8 cellular contexts compared by ENCODE assay signal in genomic region chr4:118865091-118865708, GRCh38. TPM values are rescaled to one million over a fixed set of nuclear protein-coding genes. Genes with fewer than 3 reads are reported as not detected.
DNase-seq lines count a peak whose midpoint lies in the region; ATAC-seq and TF ChIP-seq lines count a peak whose summit lies in the region.

No MANE protein-coding gene starts in this region.

- H3K9me3 ChIP-seq in CD8-positive, alpha-beta T cell (ENCODE audit: low read length), result no peaks in the 10 kb centered on the region
- H3K9me3 ChIP-seq in tibial nerve, result no peaks in the 10 kb centered on the region
- H3K9me3 ChIP-seq in effector memory CD4-positive, alpha-beta T cell (ENCODE audit: control insufficient read depth, low read length), result no peaks in the 10 kb centered on the region

- H3K4me1 Mint-ChIP-seq in CD8-positive, alpha-beta T cell (ENCODE audit: low read depth), result no peaks in the 10 kb centered on the region
- peaks cover 8% of the 10 kb centered on the region for H3K4me1 Mint-ChIP-seq in brain

- POLR2A ChIA-PET in CD8-positive, alpha-beta T cell (lab: Charles Lee), result no interaction called here

- H3K9me3 Mint-ChIP-seq in CD8-positive, alpha-beta T cell, result no peaks in the 10 kb centered on the region
- peaks cover 0 to 3% (median 0%) of the 10 kb centered on the region in 5 experiments for H3K9me3 Mint-ChIP-seq in brain

- no peak overlapping the region for H3K27ac ChIP-seq in CD8-positive, alpha-beta T cell (ENCODE audit: low read depth, low read length)
- H3K27ac ChIP-seq in tibial nerve, result no peak overlapping the region
- H3K27ac ChIP-seq in effector memory CD4-positive, alpha-beta T cell (ENCODE audit: insufficient read depth, low read length, poor library complexity, severe bottlenecking), result no peak overlapping the region

- H3K4me1 ChIP-seq in CD8-positive, alpha-beta T cell (ENCODE audit: insufficient read depth, low read length), result no peaks in the 10 kb centered on the region
- H3K4me1 ChIP-seq in tibial nerve, result peaks cover 0 to 18% (median 0%) of the 10 kb centered on the region in 4 donors
- peaks cover 3% of the 10 kb centered on the region for H3K4me1 ChIP-seq in effector memory CD4-positive, alpha-beta T cell (ENCODE audit: control insufficient read depth, insufficient read depth, low read length, poor library complexity, severe bottlenecking)

- intact Hi-C loops in CD8-positive, alpha-beta T cell (cut with DNase I, micrococcal nuclease), result no loop called here

- TF ChIP-seq EP300 in tibial nerve (IDR thresholded peaks at IDR 0.05), result no peak

- DNase-seq in CD8-positive, alpha-beta T cell, result peak in 1 of 7 experiments; percentile 7
- DNase-seq in NCI-H526 treated with DMSO at 0.1 percent for 48 hours (lab: John Stamatoyannopoulos, UW), result peak; percentile 33
- peak; percentile 70 for DNase-seq in iris pigment epithelial cell (ENCODE audit: low read depth)
- DNase-seq in tibial nerve (ENCODE audit: low spot score in 2 of 2), result no peak
- DNase-seq in effector memory CD4-positive, alpha-beta T cell, result no peak

- WGBS in tibial nerve, 2 donors, result 15 to 18% methylated on average over 5 of the region's 5 CpGs

- TF ChIP-seq POLR2A in tibial nerve (IDR thresholded peaks at IDR 0.05), result no peak

- H3K4me3 ChIP-seq in CD8-positive, alpha-beta T cell (ENCODE audit: low read depth, low read length), result no peak overlapping the region
- H3K4me3 ChIP-seq in tibial nerve, result no peak overlapping the region
- no peak overlapping the region for H3K4me3 ChIP-seq in effector memory CD4-positive, alpha-beta T cell (ENCODE audit: insufficient read depth, low read depth, low read length, poor library complexity, severe bottlenecking)

- no peaks in the 10 kb centered on the region for H3K27me3 Mint-ChIP-seq in CD8-positive, alpha-beta T cell (ENCODE audit: low read depth)
- H3K27me3 Mint-ChIP-seq in brain, result peaks cover 3% of the 10 kb centered on the region

- CTCF ChIA-PET in CD8-positive, alpha-beta T cell (lab: Charles Lee), result interaction anchor here (0.7 to 1.7 kb wide), 12 partner anchors 9 to 94 kb away, joined by 3 to 7 read pairs (median 4); no protein-coding TSS in a partner anchor

- TF ChIP-seq CTCF in CD8-positive, alpha-beta T cell (IDR thresholded peaks at IDR 0.05), result peak; percentile 27
- peak; percentile 56 to 74 for TF ChIP-seq CTCF in brain (conservative IDR thresholded peaks at IDR 0.05)
- peak; percentile 45 to 66 (median 55) for TF ChIP-seq CTCF in tibial nerve (IDR thresholded peaks at IDR 0.05)

- H3K4me3 Mint-ChIP-seq in CD8-positive, alpha-beta T cell, result no peak overlapping the region
- H3K4me3 Mint-ChIP-seq in brain, result no peak overlapping the region

- H3K36me3 ChIP-seq in CD8-positive, alpha-beta T cell (ENCODE audit: insufficient read depth, low read length), result no peaks in the 10 kb centered on the region
- no peaks in the 10 kb centered on the region for H3K36me3 ChIP-seq in tibial nerve
- no peaks in the 10 kb centered on the region for H3K36me3 ChIP-seq in effector memory CD4-positive, alpha-beta T cell (ENCODE audit: control insufficient read depth, insufficient read depth, low read length)

- H3K36me3 Mint-ChIP-seq in CD8-positive, alpha-beta T cell, result no peaks in the 10 kb centered on the region
- no peaks in the 10 kb centered on the region for H3K36me3 Mint-ChIP-seq in brain

- no peaks in the 10 kb centered on the region for H3K27me3 ChIP-seq in CD8-positive, alpha-beta T cell (ENCODE audit: insufficient read depth, low read length)
- no peaks in the 10 kb centered on the region for H3K27me3 ChIP-seq in tibial nerve
- H3K27me3 ChIP-seq in effector memory CD4-positive, alpha-beta T cell (replicated peaks; ENCODE audit: control insufficient read depth, insufficient read depth, low read length, poor library complexity, severe bottlenecking), result no peaks in the 10 kb centered on the region

- H3K27ac Mint-ChIP-seq in CD8-positive, alpha-beta T cell, result no peak overlapping the region
- no peak overlapping the region for H3K27ac Mint-ChIP-seq in brain

- ATAC-seq in CD8-positive, alpha-beta T cell, result peak; percentile 42
- ATAC-seq in GM18909 (IDR thresholded peaks at IDR 0.05; ENCODE audit: poor library complexity, unreplicated experiment), result peak; percentile 87
- peak; percentile 62 for ATAC-seq in HG03460 (IDR thresholded peaks at IDR 0.05; ENCODE audit: unreplicated experiment)

RNA-seq across cellular contexts. Expression of gene SYNPO2, which starts 23.5 kb away (rescaled TPM):
- total RNA-seq in CD8-positive, alpha-beta T cell, result under 1 TPM; 0.24 to 0.25 TPM
- 2.6 TPM for polyA plus RNA-seq in brain (ENCODE audit: insufficient read depth, low read depth, low replicate concordance)
- total RNA-seq in tibial nerve, result 100 to 1,000 TPM; 118 to 177 (median 138) TPM

RNA-seq across cellular contexts. Expression of gene SEC24D, which starts 29.3 kb away (rescaled TPM):
- 10 to 100 TPM; 16.7 to 17.2 TPM for total RNA-seq in CD8-positive, alpha-beta T cell
- polyA plus RNA-seq in brain (ENCODE audit: insufficient read depth, low read depth, low replicate concordance), result 3.2 TPM
- 10 to 100 TPM; 24.0 to 54.6 (median 34.0) TPM for total RNA-seq in tibial nerve

Comparison
In these comparisons a context has a peak if more than half of its experiments do, and no peak if none do; other contexts are left out.
1. DNase-seq: peak in NCI-H526 treated with DMSO at 0.1 percent for 48 hours (single experiment) and iris pigment epithelial cell (single experiment); none in tibial nerve (0 of 2) and effector memory CD4-positive, alpha-beta T cell (0 of 3).
2. RNA of gene SYNPO2, which starts 23.5 kb away (total RNA-seq): 118 to 177 TPM in tibial nerve; 0.24 to 0.25 TPM in CD8-positive, alpha-beta T cell; every median in the first group is over 10 times any median in the second.
3. Peak in every context shown above with its lines, with median percentiles within 50 percentile points of each other: ATAC-seq and CTCF ChIP-seq.